In the genomic region with DNA sequence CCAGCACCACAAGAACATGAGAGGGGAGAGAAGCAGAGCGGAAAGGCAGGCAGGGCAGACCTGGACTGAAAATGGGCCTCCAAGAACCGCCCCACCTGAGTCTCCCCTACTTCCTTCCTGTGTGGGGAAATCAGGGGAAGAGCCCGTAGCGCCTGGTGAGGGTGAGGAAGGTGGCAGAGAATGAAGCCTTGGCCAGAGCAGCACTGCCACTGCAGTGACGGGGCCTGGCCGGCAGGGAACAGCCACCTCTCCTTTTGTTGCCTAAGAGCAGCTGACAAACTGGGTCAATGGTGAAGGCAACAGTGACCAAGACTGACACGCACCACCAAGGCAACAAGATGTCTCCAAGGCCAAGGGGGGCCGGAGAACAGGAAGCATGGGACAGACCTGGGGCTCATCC, we compare ENCODE assay signal across 15 cellular contexts. TPM values are rescaled to one million over a fixed set of nuclear protein-coding genes. Genes with fewer than 3 reads are reported as not detected.
A peak's percentile ranks its signal among the peaks of the same experiment; 100 is the strongest.
DNase-seq lines count a peak whose midpoint lies in the region; ATAC-seq and TF ChIP-seq lines count a peak whose summit lies in the region.
"Had no signal": no experiment of that assay in that cellular context is flagged by ENCODE, and none has a peak within 500 bp of the region (broad histone marks: within the 10 kb centered on the region; RNA-seq: fewer than 3 reads in every experiment).

No MANE protein-coding gene starts in this region.

- no peaks in the 10 kb centered on the region for H3K9me3 ChIP-seq in PC-3 (ENCODE audit: low read length)
- H3K9me3 ChIP-seq: BE2C, SJSA1 had no signal

- DNase-seq in GM06990 (ENCODE audit: extremely low read depth, insufficient read length) (peak; percentile 28), PC-3 (no peak), natural killer cell (no peak), NCI-H774 (lab: John Stamatoyannopoulos, UW) (no peak)
- DNase-seq in activated CD8-positive, alpha-beta memory T cell treated with anti-CD3 and anti-CD28 coated beads for 24 hours = no peak
- DNase-seq in activated CD4-positive, alpha-beta T cell treated with anti-CD3 and anti-CD28 coated beads for 48 hours = no peak
- DNase-seq: activated CD4-positive, alpha-beta T cell treated with anti-CD3 and anti-CD28 coated beads for 4 hours; BE2C; NCI-H524; stimulated activated naive CD4-positive, alpha-beta T cell treated with Interleukin-2 at 50 U/mL for 16 hours had no signal

- H3K4me3 ChIP-seq in GM06990 (replicated peaks; ENCODE audit: low read depth, low read length) = no peak overlapping the region
- H3K4me3 ChIP-seq in PC-3 (ENCODE audit: low read length) = no peak overlapping the region
- H3K4me3 ChIP-seq: SJSA1 had no signal

- intact Hi-C loops in PC-3 (cut with micrococcal nuclease) = no loop called here
- intact Hi-C loops in natural killer cell (cut with micrococcal nuclease) = no loop called here

- H3K27me3 ChIP-seq in GM06990 (replicated peaks; ENCODE audit: control insufficient read depth, insufficient read depth, low read length) (no peaks in the 10 kb centered on the region), PC-3 (ENCODE audit: low read length) (no peaks in the 10 kb centered on the region)
- H3K27me3 ChIP-seq: BE2C, SJSA1 had no signal

- H3K4me1 Mint-ChIP-seq in natural killer cell = peaks cover 7 to 8% of the 10 kb centered on the region in 2 donors

- no peaks in the 10 kb centered on the region for H3K36me3 Mint-ChIP-seq in natural killer cell
- H3K36me3 Mint-ChIP-seq: activated naive CD4-positive, alpha-beta T cell treated with anti-CD3 and anti-CD28 coated beads, Interleukin-2, amount 50 U/mL, for 24 hours had no signal

- peak overlapping the region; percentile 99 for H3K27ac ChIP-seq in PC-3 (ENCODE audit: low read length)
- H3K27ac ChIP-seq: SJSA1 had no signal

- no peaks in the 10 kb centered on the region for H3K36me3 ChIP-seq in GM06990 (ENCODE audit: control insufficient read depth, insufficient read depth, low read length)
- H3K36me3 ChIP-seq in PC-3 (ENCODE audit: low read depth, low read length) = no peaks in the 10 kb centered on the region
- H3K36me3 ChIP-seq: BE2C, SJSA1 had no signal

- BruUV-seq in PC-3 (replicated peaks; lab: Mats Ljungman, UMichigan) = no TSS peak

- peak overlapping the region in 1 of 2 donors; percentile 61 for H3K27ac Mint-ChIP-seq in natural killer cell
- H3K27ac Mint-ChIP-seq: activated naive CD4-positive, alpha-beta T cell treated with anti-CD3 and anti-CD28 coated beads, Interleukin-2, amount 50 U/mL, for 24 hours had no signal

- H4K20me1 ChIP-seq in PC-3 (ENCODE audit: low read length) = no peaks in the 10 kb centered on the region

- CTCF ChIA-PET in PC-3 (lab: Charles Lee) = no interaction called here

- H3K4me3 Mint-ChIP-seq in natural killer cell = no peak overlapping the region
- H3K4me3 Mint-ChIP-seq: activated naive CD4-positive, alpha-beta T cell treated with anti-CD3 and anti-CD28 coated beads, Interleukin-2, amount 50 U/mL, for 24 hours; neural crest cell had no signal

- ATAC-seq in HG02610 (IDR thresholded peaks at IDR 0.05; ENCODE audit: unreplicated experiment) (peak; percentile 69), PC-3 (no peak), natural killer cell (peak in 2 of 3 donors; percentile 59 to 68), HG03135 (IDR thresholded peaks at IDR 0.05; ENCODE audit: unreplicated experiment) (no peak)

- H3K4me1 ChIP-seq in PC-3 (ENCODE audit: insufficient read depth, low read length) = peaks cover 32% of the 10 kb centered on the region

- H3K27me3 Mint-ChIP-seq in natural killer cell (ENCODE audit: low read depth in 2 of 2) = no peaks in the 10 kb centered on the region
- H3K27me3 Mint-ChIP-seq: activated naive CD4-positive, alpha-beta T cell treated with anti-CD3 and anti-CD28 coated beads, Interleukin-2, amount 50 U/mL, for 24 hours had no signal

- TF ChIP-seq CTCF in GM06990 (IDR thresholded peaks at IDR 0.05; ENCODE audit: insufficient read depth, low read length, poor library complexity, severe bottlenecking) (no peak), PC-3 (conservative IDR thresholded peaks at IDR 0.05; ENCODE audit: low read depth, low read length) (no peak), natural killer cell (IDR thresholded peaks at IDR 0.05) (no peak)

- H3K9me3 Mint-ChIP-seq in natural killer cell = no peaks in the 10 kb centered on the region
- H3K9me3 Mint-ChIP-seq: activated naive CD4-positive, alpha-beta T cell treated with anti-CD3 and anti-CD28 coated beads, Interleukin-2, amount 50 U/mL, for 24 hours; neural crest cell had no signal

- H3K9me2 ChIP-seq in PC-3 (replicated peaks; ENCODE audit: low read length) = no peaks in the 10 kb centered on the region

- H2AFZ ChIP-seq in PC-3 (ENCODE audit: low read length) = no peak overlapping the region

- no peaks in the 10 kb centered on the region for H3K79me2 ChIP-seq in PC-3 (ENCODE audit: low read length)

- H3K9ac ChIP-seq in PC-3 (ENCODE audit: low read length) = no peak overlapping the region

- H3F3A ChIP-seq in PC-3 (ENCODE audit: low read length, unreplicated experiment) = peaks cover 11% of the 10 kb centered on the region

- no peak overlapping the region for H3K4me2 ChIP-seq in PC-3 (ENCODE audit: low read length)

- POLR2A ChIA-PET in PC-3 (lab: Charles Lee; ENCODE audit: unreplicated experiment) = no interaction called here

RNA-seq across cellular contexts. Expression of gene CBR4, which starts 58.4 kb away (rescaled TPM):
- 7.4 and 12.6 TPM in 2 replicates for total RNA-seq in PC-3 (2014; rRNA removed)
- total RNA-seq in natural killer cell = 10 to 100 TPM; 17.2 to 28.1 (median 20.3) TPM

Comparison
In these comparisons a context has a peak if more than half of its experiments do, and no peak if none do; other contexts are left out.
1. ATAC-seq: peak in HG02610 (single experiment) and natural killer cell (2 of 3); none in PC-3 (single experiment) and HG03135 (single experiment).